ENCODE assay signal across 13 cellular contexts in the genomic region with DNA sequence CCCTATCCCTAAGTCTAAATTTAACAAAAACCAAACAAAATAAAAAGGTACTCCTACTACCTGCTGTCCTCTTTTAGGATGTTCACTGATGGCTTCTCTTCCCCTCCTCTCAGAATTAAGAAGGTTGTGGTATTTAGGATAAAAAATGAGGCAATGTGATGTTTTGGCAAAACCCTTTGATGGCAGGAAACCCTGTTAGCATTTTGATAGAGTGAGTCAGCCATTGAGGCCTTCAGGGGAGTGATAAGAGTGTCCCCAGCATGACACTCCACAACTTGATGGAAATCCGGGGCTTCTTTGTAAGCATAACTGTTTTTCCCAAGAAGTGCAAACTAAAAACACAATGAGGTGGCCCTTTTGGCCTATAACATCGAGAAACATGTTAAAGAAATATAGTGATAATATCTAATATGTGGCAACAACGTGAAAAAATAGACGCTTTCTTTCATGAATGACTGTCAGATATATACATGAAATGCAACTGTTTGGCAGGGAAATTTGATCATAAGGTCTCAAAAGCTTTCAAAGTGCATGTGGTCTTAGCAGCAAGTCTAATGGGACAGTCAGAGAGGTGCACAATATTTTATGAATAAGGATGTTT. TPM values are rescaled to one million over a fixed set of nuclear protein-coding genes. Genes with fewer than 3 reads are reported as not detected.
A peak's percentile ranks its signal among the peaks of the same experiment; 100 is the strongest.
DNase-seq lines count a peak whose midpoint lies in the region; ATAC-seq, FAIRE-seq and TF ChIP-seq lines count a peak whose summit lies in the region.
"Had no signal": no experiment of that assay in that cellular context is flagged by ENCODE, and none has a peak within 500 bp of the region (broad histone marks: within the 10 kb centered on the region; RNA-seq: fewer than 3 reads in every experiment).

No MANE protein-coding gene starts in this region.

- TF ChIP-seq CTCF in endodermal cell (conservative IDR thresholded peaks at IDR 0.05) = no peak

- no peaks in the 10 kb centered on the region for H3K9me3 Mint-ChIP-seq in T-helper 1 cell treated with Interleukin-12 subunit alpha and Interleukin-12 subunit beta and Interleukin-4 antibody, amounts not matched to agents 30 μg/mL and 1 μg/mL, for 36 hours
- H3K9me3 Mint-ChIP-seq in endodermal cell = no peaks in the 10 kb centered on the region

- 53 to 55% methylated on average over 4 of the region's 4 CpGs for WGBS in endodermal cell (ENCODE audit: insufficient coverage in 1 of 2, insufficient read length in 1 of 2), 2 experiments

- intact Hi-C loops in Right ventricle myocardium superior (cut with DNase I) (no loop called here), cardiac septum (cut with DNase I) (no loop called here)

- H3K9ac ChIP-seq in endodermal cell (ENCODE audit: extremely low read depth, low read length, poor library complexity, severe bottlenecking) = no peak overlapping the region
- H3K9ac ChIP-seq: BLaER1 had no signal

- no peaks in the 10 kb centered on the region for H3K27me3 Mint-ChIP-seq in T-helper 1 cell treated with Interleukin-12 subunit alpha and Interleukin-12 subunit beta and Interleukin-4 antibody, amounts not matched to agents 30 μg/mL and 1 μg/mL, for 36 hours (ENCODE audit: low read depth)
- H3K27me3 Mint-ChIP-seq in endodermal cell (ENCODE audit: insufficient read depth) = no peaks in the 10 kb centered on the region

- H3K36me3 Mint-ChIP-seq in T-helper 1 cell treated with Interleukin-12 subunit alpha and Interleukin-12 subunit beta and Interleukin-4 antibody, amounts not matched to agents 30 μg/mL and 1 μg/mL, for 36 hours (ENCODE audit: low read depth) = peaks cover 9% of the 10 kb centered on the region
- H3K36me3 Mint-ChIP-seq in endodermal cell (ENCODE audit: low read depth) = peaks cover 2% of the 10 kb centered on the region
- H3K36me3 Mint-ChIP-seq: stimulated activated naive B cell treated with anti-CD40 and anti-IgM and Interleukin-4, amounts not matched to agents 10 μg/mL and 1 μg/mL and 100 μg/mL, for 72 hours had no signal

- no peaks in the 10 kb centered on the region for H3K4me1 ChIP-seq in endodermal cell (ENCODE audit: control insufficient read depth, insufficient read depth, low read length)

- H3K27me3 ChIP-seq in endodermal cell (ENCODE audit: control insufficient read depth, insufficient read depth, low read length, poor library complexity, severe bottlenecking) = no peaks in the 10 kb centered on the region
- H3K27me3 ChIP-seq: BLaER1 had no signal

- no peaks in the 10 kb centered on the region for H3K9me3 ChIP-seq in endodermal cell (ENCODE audit: control insufficient read depth, low read length)
- H3K9me3 ChIP-seq: BLaER1 had no signal

- no peaks in the 10 kb centered on the region for H3K36me3 ChIP-seq in endodermal cell (ENCODE audit: control insufficient read depth, insufficient read depth, low read length)
- H3K36me3 ChIP-seq: BLaER1 had no signal

- in situ Hi-C loops in G401 (cut with HindIII; ENCODE audit: low sequenced_read_pairs) = no loop called here

- H3K4me3 Mint-ChIP-seq in T-helper 1 cell treated with Interleukin-12 subunit alpha and Interleukin-12 subunit beta and Interleukin-4 antibody, amounts not matched to agents 30 μg/mL and 1 μg/mL, for 36 hours = no peak overlapping the region
- H3K4me3 Mint-ChIP-seq in endodermal cell = no peak overlapping the region
- H3K4me3 Mint-ChIP-seq: stimulated activated naive B cell treated with anti-CD40 and anti-IgM and Interleukin-4, amounts not matched to agents 10 μg/mL and 1 μg/mL and 100 μg/mL, for 72 hours had no signal

- H3K4me3 ChIP-seq in endodermal cell (ENCODE audit: low read length) = no peak overlapping the region
- H3K4me3 ChIP-seq: BLaER1 had no signal

- no peak overlapping the region for H3K27ac ChIP-seq in endodermal cell (ENCODE audit: low read depth, low read length)
- H3K27ac ChIP-seq: BLaER1 had no signal

- H3K4me1 Mint-ChIP-seq in T-helper 1 cell treated with Interleukin-12 subunit alpha and Interleukin-12 subunit beta and Interleukin-4 antibody, amounts not matched to agents 30 μg/mL and 1 μg/mL, for 36 hours (ENCODE audit: low read depth) = peaks cover 33% of the 10 kb centered on the region
- peaks cover 18% of the 10 kb centered on the region for H3K4me1 Mint-ChIP-seq in endodermal cell

- no peak for DNase-seq in Right ventricle myocardium superior
- no peak for DNase-seq in cardiac septum (ENCODE audit: low spot score)
- peak; percentile 45 for DNase-seq in endodermal cell
- DNase-seq in urothelium cell line (ENCODE audit: low spot score) = peak; percentile 48
- no peak for DNase-seq in midbrain (lab: John Stamatoyannopoulos, UW)
- no peak for DNase-seq in G401 (ENCODE audit: low spot score)
- DNase-seq: GOT3; NCI-H2081 treated with DMSO at 0.1 percent for 48 hours; stimulated activated naive B cell treated with anti-CD40 and anti-IgM and Interleukin-4, amounts not matched to agents 10 μg/mL and 1 μg/mL and 100 μg/mL, for 72 hours had no signal

- no peak for FAIRE-seq in urothelium cell line (lab: Jason Lieb, UNC)
- FAIRE-seq: GM18507 had no signal

- ATAC-seq in Right ventricle myocardium superior (ENCODE audit: poor library complexity) (peak; percentile 17), GM18498 (IDR thresholded peaks at IDR 0.05; ENCODE audit: unreplicated experiment) (no peak)
- ATAC-seq: stimulated activated naive B cell treated with anti-CD40 and anti-IgM and Interleukin-4, amounts not matched to agents 10 μg/mL and 1 μg/mL and 100 μg/mL, for 72 hours had no signal

- peak overlapping the region; percentile 1 for H3K27ac Mint-ChIP-seq in T-helper 1 cell treated with Interleukin-12 subunit alpha and Interleukin-12 subunit beta and Interleukin-4 antibody, amounts not matched to agents 30 μg/mL and 1 μg/mL, for 36 hours
- H3K27ac Mint-ChIP-seq in endodermal cell = peak overlapping the region; percentile 54
- H3K27ac Mint-ChIP-seq: stimulated activated naive B cell treated with anti-CD40 and anti-IgM and Interleukin-4, amounts not matched to agents 10 μg/mL and 1 μg/mL and 100 μg/mL, for 72 hours had no signal

RNA-seq across cellular contexts. Expression of a gene that starts 55.0 kb away (rescaled TPM):
- total RNA-seq in Right ventricle myocardium superior (6.5 TPM), cardiac septum (5.0 TPM), endodermal cell (10 to 100 TPM; 14.5 to 18.3 TPM)
- polyA plus RNA-seq in endodermal cell (2013, experiment 1 of 2) = 16.1 TPM
- polyA plus RNA-seq in endodermal cell (2013, experiment 2 of 2) = 16.3 TPM
- 32.6 and 46.6 TPM in 2 replicates for total RNA-seq in G401 (2014; rRNA removed; shearing (Covaris generic))

Comparison
In these comparisons a context has a peak if more than half of its experiments do, and no peak if none do; other contexts are left out.
1. DNase-seq: peak in endodermal cell (single experiment) and urothelium cell line (single experiment); none in Right ventricle myocardium superior (single experiment), cardiac septum (single experiment), midbrain (single experiment) and G401 (single experiment).